In genomic region chr15:33393552-33393951, GRCh38 we compare ENCODE assay signal across 9 cellular contexts.
"Had no signal": no experiment of that assay in that cellular context is flagged by ENCODE, and none has a peak within 500 bp of the region (broad histone marks: within the 10 kb centered on the region; RNA-seq: fewer than 3 reads in every experiment).

No MANE protein-coding gene starts in this region.

- H3K4me1 ChIP-seq: HAP-1 had no signal

- H3K27ac Mint-ChIP-seq: GM23338, H9, HFFc6 had no signal

- DNase-seq: GM23248, GOT3, H7, H9, HCEC 1CT, HFFc6 had no signal

- ATAC-seq: GM23338, HCT116 had no signal

- H3K4me3 Mint-ChIP-seq: GM23338, H9, HFFc6 had no signal

- H3K9me3 Mint-ChIP-seq: GM23338, H9, HFFc6 had no signal

- H3K9me3 ChIP-seq: HAP-1 had no signal

- H3K4me3 ChIP-seq: GM23248, GM23338, HAP-1 had no signal

- H3K36me3 ChIP-seq: HAP-1 had no signal

- H3K27ac ChIP-seq: GM23248 had no signal
